24 cellular contexts compared by ENCODE assay signal in the genomic region with DNA sequence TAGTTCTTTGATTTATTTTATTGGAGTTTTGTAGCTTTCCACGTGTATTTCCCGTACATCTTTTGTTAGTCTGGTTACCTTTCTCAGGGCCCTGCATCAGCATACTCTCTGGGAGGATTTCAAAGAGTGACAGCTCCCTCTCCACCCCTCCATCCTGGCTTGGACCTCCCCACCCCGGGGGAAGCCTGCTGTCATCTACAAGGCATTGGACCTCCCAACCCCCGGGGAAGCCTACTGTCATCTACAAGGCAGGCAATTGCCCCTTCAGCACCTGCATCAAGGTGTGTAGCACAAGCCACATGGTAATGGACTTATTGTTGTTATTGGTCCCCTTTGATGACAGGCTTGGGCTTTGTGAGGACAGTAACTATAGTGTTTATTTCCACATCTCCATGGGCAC.
"Had no signal": no experiment of that assay in that cellular context is flagged by ENCODE, and none has a peak within 500 bp of the region (broad histone marks: within the 10 kb centered on the region; RNA-seq: fewer than 3 reads in every experiment).

No MANE protein-coding gene starts in this region.

- ATAC-seq: K562 had no signal

- H3K27ac Mint-ChIP-seq: IgD-negative memory B cell had no signal

- H3K9me3 Mint-ChIP-seq: IgD-negative memory B cell had no signal

- H3K4me3 ChIP-seq: K562, SJSA1, SK-N-MC had no signal

- H3K27me3 ChIP-seq: SJSA1 had no signal

- H3K27ac ChIP-seq: HL-60, KMS-11, SJSA1, SK-N-MC had no signal

- H3K36me3 Mint-ChIP-seq: IgD-negative memory B cell had no signal

- H3K4me3 Mint-ChIP-seq: IgD-negative memory B cell had no signal

- H3K36me3 ChIP-seq: SJSA1 had no signal

- H3K27me3 Mint-ChIP-seq: IgD-negative memory B cell had no signal

- H3K4me1 Mint-ChIP-seq: IgD-negative memory B cell had no signal

- H3K4me1 ChIP-seq: SJSA1 had no signal

- DNase-seq: Kasumi-1, NCI-H1092, NCI-H1105 treated with DMSO at 0.1 percent for 48 hours, NCI-H1417 treated with DMSO at 0.1 percent for 48 hours, NCI-H146, NCI-H1694 treated with DMSO at 0.1 percent for 48 hours, NCI-H1930, NCI-H2081, NCI-H2107, NCI-H226, NCI-H446, NCI-H510A, NCI-H524 treated with DMSO at 0.1 percent for 48 hours, NCI-H69, NCI-H774, Right ventricle myocardium superior, RPMI8226, SIG-M5 had no signal
